ENCODE assay signal across 9 cellular contexts in the genomic region with DNA sequence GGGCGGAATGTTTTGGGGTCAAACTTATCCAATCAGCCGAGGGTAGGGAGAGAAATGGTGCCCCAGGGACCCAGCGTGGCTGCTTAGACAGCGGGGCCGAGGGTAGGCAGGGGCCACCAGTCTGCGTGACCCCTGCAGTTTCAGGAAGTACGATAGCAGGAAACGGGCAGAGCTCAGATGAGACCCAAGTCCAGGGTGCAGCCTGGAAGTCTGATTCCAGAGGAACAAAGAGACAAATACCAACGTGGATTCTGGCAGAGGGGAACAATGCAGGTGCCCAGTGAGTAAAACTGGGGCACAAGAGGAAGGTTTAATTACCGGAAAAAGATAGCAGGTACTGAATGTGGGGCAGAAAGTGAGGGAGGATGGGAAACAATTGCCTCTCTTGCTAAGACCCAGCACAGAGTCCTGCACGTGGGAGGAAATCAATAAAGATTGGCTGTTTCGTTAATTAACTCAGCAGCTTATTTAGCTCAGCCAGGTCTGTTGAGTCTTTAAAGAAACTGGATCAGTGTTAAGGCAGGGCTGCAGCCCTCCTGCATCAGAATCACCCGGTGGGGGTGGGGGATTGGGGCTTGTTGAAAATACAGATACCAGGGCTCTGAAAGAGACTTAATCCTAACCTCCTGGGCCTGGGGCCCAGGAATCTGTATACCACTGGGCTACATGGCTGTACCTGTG. TPM values are rescaled to one million over a fixed set of nuclear protein-coding genes. Genes with fewer than 3 reads are reported as not detected.
A peak's percentile ranks its signal among the peaks of the same experiment; 100 is the strongest.
DNase-seq lines count a peak whose midpoint lies in the region; ATAC-seq and TF ChIP-seq lines count a peak whose summit lies in the region.
"Had no signal": no experiment of that assay in that cellular context is flagged by ENCODE, and none has a peak within 500 bp of the region (broad histone marks: within the 10 kb centered on the region; RNA-seq: fewer than 3 reads in every experiment).

No MANE protein-coding gene starts in this region.

- H3K9ac ChIP-seq in HUES48 (ENCODE audit: low read depth, low read length) (peak overlapping the region; percentile 33; the same call in 1 of the 2 replicates), trophoblast cell (ENCODE audit: low read length) (no peak overlapping the region), colonic mucosa (ENCODE audit: low read depth in 2 of 2, low read length in 2 of 2) (peak overlapping the region in 1 of 2 donors; percentile 12)
- H3K9ac ChIP-seq: KMS-11 had no signal

- TF ChIP-seq CTCF in coronary artery (IDR thresholded peaks at IDR 0.05) (no peak), colonic mucosa (IDR thresholded peaks at IDR 0.05) (no peak), MCF 10A (IDR thresholded peaks at IDR 0.05; ENCODE audit: unreplicated experiment) (no peak)

- H3K79me1 ChIP-seq in trophoblast cell (ENCODE audit: low read length), result peaks cover 7% of the 10 kb centered on the region

- intact Hi-C loops in colonic mucosa (cut with DNase I), result no loop called here
- intact Hi-C loops in MCF 10A (cut with micrococcal nuclease), result no loop called here

- H3K9me3 Mint-ChIP-seq in MCF 10A (ENCODE audit: unreplicated experiment), result no peaks in the 10 kb centered on the region

- H3K36me3 Mint-ChIP-seq in MCF 10A (ENCODE audit: insufficient read depth, unreplicated experiment), result peaks cover 6% of the 10 kb centered on the region

- H4K91ac ChIP-seq in trophoblast cell (ENCODE audit: low read depth, low read length), result peak overlapping the region; percentile 89

- no peak overlapping the region for H3K27ac Mint-ChIP-seq in MCF 10A (ENCODE audit: low read depth, unreplicated experiment)

- peaks cover 18% of the 10 kb centered on the region for H3K4me1 ChIP-seq in HUES48 (ENCODE audit: control insufficient read depth, insufficient read depth, low read length)
- peaks cover 2 to 4% of the 10 kb centered on the region in 2 experiments for H3K4me1 ChIP-seq in trophoblast cell (ENCODE audit: control insufficient read depth in 1 of 2, insufficient read depth in 2 of 2, low read length in 2 of 2)
- no peaks in the 10 kb centered on the region for H3K4me1 ChIP-seq in colonic mucosa

- H2AFZ ChIP-seq in trophoblast cell (ENCODE audit: insufficient read depth, low read length, poor library complexity), result peak overlapping the region; percentile 74

- POLR2A ChIA-PET in MCF 10A (lab: Yijun Ruan, JAX), result no interaction called here

- peak overlapping the region; percentile 80 for H3K14ac ChIP-seq in trophoblast cell (ENCODE audit: low read length)

- H3K9me3 ChIP-seq in HUES48 (ENCODE audit: control insufficient read depth, insufficient read depth, low read length), result no peaks in the 10 kb centered on the region
- H3K9me3 ChIP-seq in trophoblast cell (ENCODE audit: insufficient read depth, low read depth, low read length), result peaks cover 1% of the 10 kb centered on the region
- H3K9me3 ChIP-seq in colonic mucosa, result no peaks in the 10 kb centered on the region

- H3K4me2 ChIP-seq in trophoblast cell (ENCODE audit: low read length), result no peak overlapping the region
- H3K4me2 ChIP-seq: KMS-11 had no signal

- peaks cover 10% of the 10 kb centered on the region for H3K4me1 Mint-ChIP-seq in MCF 10A (ENCODE audit: insufficient read depth, unreplicated experiment)

- no peaks in the 10 kb centered on the region for H3K36me3 ChIP-seq in HUES48 (ENCODE audit: control insufficient read depth, insufficient read depth, low read length)
- H3K36me3 ChIP-seq in trophoblast cell (ENCODE audit: control insufficient read depth in 1 of 2, insufficient read depth in 2 of 2, low read length in 2 of 2), result no peaks in the 10 kb centered on the region
- H3K36me3 ChIP-seq in colonic mucosa, result no peaks in the 10 kb centered on the region

- DNase-seq in coronary artery (ENCODE audit: low spot score) (no peak), trophoblast cell (no peak), colonic mucosa (no peak), MCF 10A (ENCODE audit: unreplicated experiment) (no peak), NCI-H748 (lab: John Stamatoyannopoulos, UW; ENCODE audit: unreplicated experiment) (no peak)

- no peak overlapping the region for H4K12ac ChIP-seq in trophoblast cell (ENCODE audit: low read depth, low read length)

- no peak overlapping the region for H3K4me3 Mint-ChIP-seq in MCF 10A (ENCODE audit: unreplicated experiment)

- peak overlapping the region; percentile 53 for H2BK5ac ChIP-seq in trophoblast cell (ENCODE audit: low read depth, low read length, poor library complexity)

- no peak overlapping the region for H3K4ac ChIP-seq in trophoblast cell (ENCODE audit: low read depth, low read length)

- H2BK12ac ChIP-seq in trophoblast cell (ENCODE audit: low read length), result peak overlapping the region; percentile 92

- H3K4me3 ChIP-seq in HUES48 (ENCODE audit: low read depth, low read length) (no peak overlapping the region), coronary artery (peak overlapping the region; percentile 43), trophoblast cell (ENCODE audit: low read depth, low read length) (no peak overlapping the region), colonic mucosa (no peak overlapping the region)

- peak overlapping the region; percentile 67 for H4K8ac ChIP-seq in trophoblast cell (ENCODE audit: low read depth, low read length)

- no peaks in the 10 kb centered on the region for H3K27me3 Mint-ChIP-seq in MCF 10A (ENCODE audit: insufficient read depth, unreplicated experiment)

- H3K23ac ChIP-seq in trophoblast cell (ENCODE audit: low read length), result no peak overlapping the region

- H3K27ac ChIP-seq in HUES48 (ENCODE audit: low read depth, low read length), result peak overlapping the region; percentile 30
- H3K27ac ChIP-seq in coronary artery, result peak overlapping the region in 1 of 2 donors; percentile 71
- H3K27ac ChIP-seq in trophoblast cell (ENCODE audit: low read depth, low read length), result peak overlapping the region; percentile 16
- H3K27ac ChIP-seq in colonic mucosa, result no peak overlapping the region
- H3K27ac ChIP-seq: KMS-11 had no signal

- BruUV-seq in MCF 10A (replicated peaks; lab: Mats Ljungman, UMichigan), result no TSS peak

- H3K18ac ChIP-seq in trophoblast cell (ENCODE audit: low read length), result peak overlapping the region; percentile 62

- peak overlapping the region; percentile 91 for H2AK5ac ChIP-seq in trophoblast cell (ENCODE audit: low read length)

- WGBS in trophoblast cell (ENCODE audit: extremely low coverage, insufficient coverage, insufficient read length), result no CpG with 5 or more reads among the region's 13 CpGs

- ATAC-seq in GM18868 (IDR thresholded peaks at IDR 0.05; ENCODE audit: unreplicated experiment), result peak; percentile 57
- ATAC-seq in GM18858 (IDR thresholded peaks at IDR 0.05; ENCODE audit: unreplicated experiment), result no peak

- peaks cover 2% of the 10 kb centered on the region for H3K79me2 ChIP-seq in trophoblast cell (ENCODE audit: control insufficient read depth, insufficient read depth, low read length, poor library complexity)

- H3K27me3 ChIP-seq in HUES48 (ENCODE audit: control insufficient read depth, insufficient read depth, low read length) (no peaks in the 10 kb centered on the region), trophoblast cell (ENCODE audit: insufficient read depth, low read length) (no peaks in the 10 kb centered on the region), colonic mucosa (no peaks in the 10 kb centered on the region)

- peak overlapping the region; percentile 55 for H2BK120ac ChIP-seq in trophoblast cell (ENCODE audit: insufficient read depth, low read length, poor library complexity)

- CTCF ChIA-PET in MCF 10A (lab: Yijun Ruan, JAX), result interaction anchor here (0.7 to 5.9 kb wide), 2 partner anchors 11 to 555 kb away, joined by 3 to 31 read pairs; no protein-coding TSS in a partner anchor

RNA-seq across cellular contexts. Expression of gene NFE2L3, which starts 50.4 kb away (rescaled TPM):
- polyA plus RNA-seq in trophoblast cell (2013), result 142 and 159 TPM in 2 replicates
- total RNA-seq in colonic mucosa (10 to 100 TPM; 12.0 to 13.0 TPM), MCF 10A (2022) (1.2 and 2.2 TPM in 2 replicates)
